In the genomic region with DNA sequence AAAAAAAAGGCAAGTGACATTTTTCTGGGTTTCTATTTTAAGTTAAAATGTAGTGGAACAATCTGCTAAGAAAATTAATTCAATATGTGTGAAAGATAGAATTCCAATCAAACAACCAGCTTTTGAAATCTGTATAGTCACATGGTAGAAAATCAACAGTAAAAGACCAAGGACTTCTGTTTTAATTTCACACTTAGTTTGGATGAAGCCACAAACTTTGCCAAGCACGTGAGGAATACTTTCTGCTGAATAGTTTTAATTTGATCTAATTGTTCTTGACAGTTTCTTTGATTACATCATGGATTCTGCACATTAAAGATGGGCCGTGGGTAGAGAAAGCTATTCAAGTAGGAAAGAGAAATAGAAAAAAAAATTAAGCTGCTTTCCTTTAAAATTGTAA, we compare ENCODE assay signal across 26 cellular contexts.
"Had no signal": no experiment of that assay in that cellular context is flagged by ENCODE, and none has a peak within 500 bp of the region (broad histone marks: within the 10 kb centered on the region; RNA-seq: fewer than 3 reads in every experiment).

No MANE protein-coding gene starts in this region.

- H3K27me3 ChIP-seq: left lung, pancreas, right atrium auricular region, right lobe of liver, tibial nerve, uterus had no signal

- H3K9me3 ChIP-seq: left lung, lower lobe of right lung, pancreas, prostate gland, right atrium auricular region, right lobe of liver, tibial nerve, uterus had no signal

- ATAC-seq: left colon; left lung; lower lobe of right lung; naive thymus-derived CD8-positive, alpha-beta T cell; pancreas; right lobe of liver; stimulated activated memory B cell treated with anti-CD40 and anti-IgM and Interleukin-4, amounts not matched to agents 10 μg/mL and 1 μg/mL and 100 μg/mL, for 72 hours; stimulated activated naive CD8-positive, alpha-beta T cell treated with anti-CD3 and anti-CD28 coated beads, Interleukin-15, amount 100 ng/mL, for 72 hours had no signal

- H3K36me3 ChIP-seq: left lung, lower lobe of right lung, pancreas, prostate gland, right atrium auricular region, right lobe of liver, tibial nerve, uterus had no signal

- H3K4me3 ChIP-seq: left lung, lower lobe of right lung, pancreas, prostate gland, right atrium auricular region, right lobe of liver, smooth muscle cell, tibial nerve, uterus had no signal

- H3K4me2 ChIP-seq: smooth muscle cell had no signal

- DNase-seq: hippocampal formation; immature natural killer cell; kidney; left colon; left lung; lower lobe of right lung; mammary epithelial cell; mesenchymal stem cell; naive thymus-derived CD8-positive, alpha-beta T cell; nucleus accumbens; pancreas; posterior cingulate gyrus; right lobe of liver; stimulated activated CD4-positive, alpha-beta T cell treated with anti-CD3 and anti-CD28 coated beads, Interleukin-1b, Interleukin-23, amount 100 ng/mL, for 48 hours; stimulated activated CD4-positive, alpha-beta T cell treated with anti-CD3 and anti-CD28 coated beads, Interleukin-2, amount 100 ng/mL, for 48 hours; stimulated activated CD4-positive, alpha-beta T cell treated with anti-CD3 and anti-CD28 coated beads, Interleukin-4, amount 100 ng/mL, for 4 hours; stimulated activated CD8-positive, alpha-beta memory T cell treated with anti-CD3 and anti-CD28 coated beads, Interleukin-4, amount 100 ng/mL, for 48 hours; stimulated activated naive CD4-positive, alpha-beta T cell treated with Interleukin-2 at 50 U/mL for 16 hours; stimulated activated naive CD8-positive, alpha-beta T cell treated with anti-CD3 and anti-CD28 coated beads, Interleukin-15, amount 100 ng/mL, for 72 hours; substantia nigra; uterus had no signal

- H3K4me1 ChIP-seq: left lung, lower lobe of right lung, pancreas, prostate gland, right atrium auricular region, right lobe of liver, tibial nerve, uterus had no signal

- H3K27ac ChIP-seq: left lung, lower lobe of right lung, pancreas, prostate gland, right atrium auricular region, right lobe of liver, uterus had no signal
